Comparison of ENCODE assay signal across 2 cellular contexts in genomic region chrX:119605739-119606507, GRCh38.
TF ChIP-seq lines count a peak whose summit lies in the region.

TSS of gene NKRF (minus strand) at chrX:119606424.

TF ChIP-seq in A549, 52 proteins besides CTCF, POLR2A, EP300 and RAD21 (continued from another document):
- TF ChIP-seq SREBF2 (IDR thresholded peaks at IDR 0.05) (no peak), NPAS2 (CRISPR knock-in tag; IDR thresholded peaks at IDR 0.05; ENCODE audit: borderline replicate concordance) (no peak), MYC (IDR thresholded peaks at IDR 0.05; ENCODE audit: borderline replicate concordance, low read length) (peak; percentile 73; the same call in 1 of the 2 replicates), CHD2 (IDR thresholded peaks at IDR 0.05; ENCODE audit: low read length, partially characterized antibody) (peak; percentile 94), BCL3 (IDR thresholded peaks at IDR 0.05) (0 out of 3 replicates have a peak, but pooled peaks have one; percentile 51), JUN (IDR thresholded peaks at IDR 0.05) (peak; percentile 62 to 87; a peak in 4 of 5 replicates), RCOR1 (IDR thresholded peaks at IDR 0.05; ENCODE audit: low read depth, low read length) (no peak), CBX8 (IDR thresholded peaks at IDR 0.05) (no peak), ATOH8 (CRISPR knock-in tag; IDR thresholded peaks at IDR 0.05; ENCODE audit: low read depth) (no peak), HEYL (CRISPR knock-in tag; IDR thresholded peaks at IDR 0.05) (no peak), RNF2 (IDR thresholded peaks at IDR 0.05; ENCODE audit: borderline replicate concordance, low read depth) (no peak), KDM1A (IDR thresholded peaks at IDR 0.05; ENCODE audit: low read depth) (no peak), JUNB (IDR thresholded peaks at IDR 0.05) (no peak), POLR2AphosphoS2 (conservative IDR thresholded peaks at IDR 0.05; ENCODE audit: low read length) (no peak), KDM5A (IDR thresholded peaks at IDR 0.05) (no peak), TP53 (CRISPR knock-in tag; IDR thresholded peaks at IDR 0.05) (no peak), PHF8 (IDR thresholded peaks at IDR 0.05; ENCODE audit: borderline replicate concordance, low read depth) (peak; percentile 79; the same call in 1 of the 2 replicates), HOXB5 (CRISPR knock-in tag; IDR thresholded peaks at IDR 0.05) (no peak), FOXS1 (CRISPR knock-in tag; IDR thresholded peaks at IDR 0.05) (no peak), ZNF302 (CRISPR knock-in tag; IDR thresholded peaks at IDR 0.05) (no peak), NR3C1 (IDR thresholded peaks at IDR 0.05) (no peak), RARB (CRISPR knock-in tag; IDR thresholded peaks at IDR 0.05) (no peak), FOSL2 (IDR thresholded peaks at IDR 0.05) (no peak), FOSL2 (CRISPR knock-in tag; IDR thresholded peaks at IDR 0.05) (no peak), FOSB (CRISPR knock-in tag; IDR thresholded peaks at IDR 0.05) (no peak), REST (IDR thresholded peaks at IDR 0.05) (peak; percentile 92)
- TF ChIP-seq, protein P1, sequence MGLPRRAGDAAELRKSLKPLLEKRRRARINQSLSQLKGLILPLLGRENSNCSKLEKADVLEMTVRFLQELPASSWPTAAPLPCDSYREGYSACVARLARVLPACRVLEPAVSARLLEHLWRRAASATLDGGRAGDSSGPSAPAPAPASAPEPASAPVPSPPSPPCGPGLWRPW (IDR thresholded peaks at IDR 0.05), result no peak
- TF ChIP-seq, protein P2, sequence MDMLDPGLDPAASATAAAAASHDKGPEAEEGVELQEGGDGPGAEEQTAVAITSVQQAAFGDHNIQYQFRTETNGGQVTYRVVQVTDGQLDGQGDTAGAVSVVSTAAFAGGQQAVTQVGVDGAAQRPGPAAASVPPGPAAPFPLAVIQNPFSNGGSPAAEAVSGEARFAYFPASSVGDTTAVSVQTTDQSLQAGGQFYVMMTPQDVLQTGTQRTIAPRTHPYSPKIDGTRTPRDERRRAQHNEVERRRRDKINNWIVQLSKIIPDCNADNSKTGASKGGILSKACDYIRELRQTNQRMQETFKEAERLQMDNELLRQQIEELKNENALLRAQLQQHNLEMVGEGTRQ (IDR thresholded peaks at IDR 0.05), result no peak
- TF ChIP-seq, protein P3, sequence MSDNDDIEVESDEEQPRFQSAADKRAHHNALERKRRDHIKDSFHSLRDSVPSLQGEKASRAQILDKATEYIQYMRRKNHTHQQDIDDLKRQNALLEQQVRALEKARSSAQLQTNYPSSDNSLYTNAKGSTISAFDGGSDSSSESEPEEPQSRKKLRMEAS (IDR thresholded peaks at IDR 0.05), result peak; percentile 88

TF ChIP-seq in HepG2, 621 proteins besides CTCF, POLR2A, EP300 and RAD21 (continued from another document and continues in another):
- TF ChIP-seq, protein P4, sequence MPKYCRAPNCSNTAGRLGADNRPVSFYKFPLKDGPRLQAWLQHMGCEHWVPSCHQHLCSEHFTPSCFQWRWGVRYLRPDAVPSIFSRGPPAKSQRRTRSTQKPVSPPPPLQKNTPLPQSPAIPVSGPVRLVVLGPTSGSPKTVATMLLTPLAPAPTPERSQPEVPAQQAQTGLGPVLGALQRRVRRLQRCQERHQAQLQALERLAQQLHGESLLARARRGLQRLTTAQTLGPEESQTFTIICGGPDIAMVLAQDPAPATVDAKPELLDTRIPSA (CRISPR knock-in tag; IDR thresholded peaks at IDR 0.05; ENCODE audit: borderline replicate concordance), result 0 out of 2 replicates have a peak, but pooled peaks have one; percentile 49
- TF ChIP-seq ASH2L (IDR thresholded peaks at IDR 0.05; ENCODE audit: insufficient read length, low read depth, low read length) (peak; percentile 43), NFYC (CRISPR knock-in tag; IDR thresholded peaks at IDR 0.05) (no peak), AGO2 (optimal IDR thresholded peaks at IDR 0.05; ENCODE audit: low read depth, low read length) (peak; percentile 42), ZNF768 (CRISPR knock-in tag; IDR thresholded peaks at IDR 0.05) (peak; percentile 46; the same call in 1 of the 2 replicates), ZNF136 (CRISPR knock-in tag; IDR thresholded peaks at IDR 0.05; ENCODE audit: low read depth) (no peak), ESRRA (CRISPR knock-in tag; IDR thresholded peaks at IDR 0.05; ENCODE audit: low read depth) (no peak), ZNF746 (CRISPR knock-in tag; IDR thresholded peaks at IDR 0.05) (no peak), ZNF441 (CRISPR knock-in tag; IDR thresholded peaks at IDR 0.05; ENCODE audit: borderline replicate concordance) (no peak), HOXD1 (CRISPR knock-in tag; IDR thresholded peaks at IDR 0.05) (no peak), GATAD1 (CRISPR knock-in tag; IDR thresholded peaks at IDR 0.05) (peak; percentile 63; the same call in 1 of the 2 replicates), ZFP90 (CRISPR knock-in tag; IDR thresholded peaks at IDR 0.05; ENCODE audit: borderline replicate concordance) (no peak), ZNF296 (CRISPR knock-in tag; conservative IDR thresholded peaks at IDR 0.05) (no peak), ZNF431 (CRISPR knock-in tag; IDR thresholded peaks at IDR 0.05; ENCODE audit: borderline replicate concordance, low read depth) (no peak), ZNF614 (CRISPR knock-in tag; IDR thresholded peaks at IDR 0.05; ENCODE audit: borderline replicate concordance) (no peak), GABPA (IDR thresholded peaks at IDR 0.05; ENCODE audit: low read depth, low read length) (no peak), GABPA (CRISPR knock-in tag; IDR thresholded peaks at IDR 0.05; ENCODE audit: low read depth) (peak; percentile 35; the same call in 1 of the 2 replicates), GPN1 (CRISPR knock-in tag; IDR thresholded peaks at IDR 0.05; ENCODE audit: borderline replicate concordance) (no peak), ZNF34 (CRISPR knock-in tag; IDR thresholded peaks at IDR 0.05; ENCODE audit: borderline replicate concordance) (no peak), ZNF639 (CRISPR knock-in tag; conservative IDR thresholded peaks at IDR 0.05) (no peak), POLR2G (IDR thresholded peaks at IDR 0.05; ENCODE audit: low read depth, low read length) (peak; percentile 84), HNRNPUL1 (IDR thresholded peaks at IDR 0.05; ENCODE audit: low read depth, low read length) (no peak), CHD2 (IDR thresholded peaks at IDR 0.05; ENCODE audit: low read depth, low read length) (peak; percentile 95), ZNF12 (CRISPR knock-in tag; IDR thresholded peaks at IDR 0.05) (no peak), PCBP2 (optimal IDR thresholded peaks at IDR 0.05; ENCODE audit: low read depth, low read length, poor library complexity, severe bottlenecking) (no peak), MYNN (CRISPR knock-in tag; IDR thresholded peaks at IDR 0.05; ENCODE audit: low read depth) (no peak), PLSCR1 (CRISPR knock-in tag; IDR thresholded peaks at IDR 0.05; ENCODE audit: borderline replicate concordance) (no peak), ZNF10 (CRISPR knock-in tag; IDR thresholded peaks at IDR 0.05; ENCODE audit: borderline replicate concordance, low read depth) (no peak), THAP11 (CRISPR knock-in tag; IDR thresholded peaks at IDR 0.05) (peak; percentile 62; the same call in 1 of the 2 replicates), KDM6A (CRISPR knock-in tag; IDR thresholded peaks at IDR 0.05; ENCODE audit: low read depth) (no peak), MXI1 (IDR thresholded peaks at IDR 0.05; ENCODE audit: borderline replicate concordance, low read depth, low read length) (peak; percentile 42; the same call in 1 of the 3 replicates), KDM1A (CRISPR knock-in tag; IDR thresholded peaks at IDR 0.05) (no peak), TCF7 (IDR thresholded peaks at IDR 0.05; ENCODE audit: low read depth) (no peak), TOPORS (CRISPR knock-in tag; IDR thresholded peaks at IDR 0.05) (no peak), ZFP36L1 (CRISPR knock-in tag; IDR thresholded peaks at IDR 0.05) (no peak), CREB1 (IDR thresholded peaks at IDR 0.05) (peak; percentile 71; the same call in 1 of the 2 replicates), CREB1 (CRISPR knock-in tag; IDR thresholded peaks at IDR 0.05) (no peak), NRL (CRISPR knock-in tag; IDR thresholded peaks at IDR 0.05; ENCODE audit: borderline replicate concordance) (no peak), MYC (CRISPR knock-in tag; IDR thresholded peaks at IDR 0.05; ENCODE audit: borderline replicate concordance) (peak; percentile 48; the same call in 1 of the 2 replicates)
- TF ChIP-seq, protein P5, sequence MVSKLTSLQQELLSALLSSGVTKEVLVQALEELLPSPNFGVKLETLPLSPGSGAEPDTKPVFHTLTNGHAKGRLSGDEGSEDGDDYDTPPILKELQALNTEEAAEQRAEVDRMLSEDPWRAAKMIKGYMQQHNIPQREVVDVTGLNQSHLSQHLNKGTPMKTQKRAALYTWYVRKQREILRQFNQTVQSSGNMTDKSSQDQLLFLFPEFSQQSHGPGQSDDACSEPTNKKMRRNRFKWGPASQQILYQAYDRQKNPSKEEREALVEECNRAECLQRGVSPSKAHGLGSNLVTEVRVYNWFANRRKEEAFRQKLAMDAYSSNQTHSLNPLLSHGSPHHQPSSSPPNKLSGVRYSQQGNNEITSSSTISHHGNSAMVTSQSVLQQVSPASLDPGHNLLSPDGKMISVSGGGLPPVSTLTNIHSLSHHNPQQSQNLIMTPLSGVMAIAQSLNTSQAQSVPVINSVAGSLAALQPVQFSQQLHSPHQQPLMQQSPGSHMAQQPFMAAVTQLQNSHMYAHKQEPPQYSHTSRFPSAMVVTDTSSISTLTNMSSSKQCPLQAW (CRISPR knock-in tag; IDR thresholded peaks at IDR 0.05), result peak; percentile 24; the same call in 1 of the 2 replicates
- TF ChIP-seq, protein P6, sequence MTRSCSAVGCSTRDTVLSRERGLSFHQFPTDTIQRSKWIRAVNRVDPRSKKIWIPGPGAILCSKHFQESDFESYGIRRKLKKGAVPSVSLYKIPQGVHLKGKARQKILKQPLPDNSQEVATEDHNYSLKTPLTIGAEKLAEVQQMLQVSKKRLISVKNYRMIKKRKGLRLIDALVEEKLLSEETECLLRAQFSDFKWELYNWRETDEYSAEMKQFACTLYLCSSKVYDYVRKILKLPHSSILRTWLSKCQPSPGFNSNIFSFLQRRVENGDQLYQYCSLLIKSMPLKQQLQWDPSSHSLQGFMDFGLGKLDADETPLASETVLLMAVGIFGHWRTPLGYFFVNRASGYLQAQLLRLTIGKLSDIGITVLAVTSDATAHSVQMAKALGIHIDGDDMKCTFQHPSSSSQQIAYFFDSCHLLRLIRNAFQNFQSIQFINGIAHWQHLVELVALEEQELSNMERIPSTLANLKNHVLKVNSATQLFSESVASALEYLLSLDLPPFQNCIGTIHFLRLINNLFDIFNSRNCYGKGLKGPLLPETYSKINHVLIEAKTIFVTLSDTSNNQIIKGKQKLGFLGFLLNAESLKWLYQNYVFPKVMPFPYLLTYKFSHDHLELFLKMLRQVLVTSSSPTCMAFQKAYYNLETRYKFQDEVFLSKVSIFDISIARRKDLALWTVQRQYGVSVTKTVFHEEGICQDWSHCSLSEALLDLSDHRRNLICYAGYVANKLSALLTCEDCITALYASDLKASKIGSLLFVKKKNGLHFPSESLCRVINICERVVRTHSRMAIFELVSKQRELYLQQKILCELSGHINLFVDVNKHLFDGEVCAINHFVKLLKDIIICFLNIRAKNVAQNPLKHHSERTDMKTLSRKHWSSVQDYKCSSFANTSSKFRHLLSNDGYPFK (CRISPR knock-in tag; IDR thresholded peaks at IDR 0.05; ENCODE audit: borderline replicate concordance), result no peak
- TF ChIP-seq, protein P7, sequence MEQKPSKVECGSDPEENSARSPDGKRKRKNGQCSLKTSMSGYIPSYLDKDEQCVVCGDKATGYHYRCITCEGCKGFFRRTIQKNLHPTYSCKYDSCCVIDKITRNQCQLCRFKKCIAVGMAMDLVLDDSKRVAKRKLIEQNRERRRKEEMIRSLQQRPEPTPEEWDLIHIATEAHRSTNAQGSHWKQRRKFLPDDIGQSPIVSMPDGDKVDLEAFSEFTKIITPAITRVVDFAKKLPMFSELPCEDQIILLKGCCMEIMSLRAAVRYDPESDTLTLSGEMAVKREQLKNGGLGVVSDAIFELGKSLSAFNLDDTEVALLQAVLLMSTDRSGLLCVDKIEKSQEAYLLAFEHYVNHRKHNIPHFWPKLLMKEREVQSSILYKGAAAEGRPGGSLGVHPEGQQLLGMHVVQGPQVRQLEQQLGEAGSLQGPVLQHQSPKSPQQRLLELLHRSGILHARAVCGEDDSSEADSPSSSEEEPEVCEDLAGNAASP (CRISPR knock-in tag; IDR thresholded peaks at IDR 0.05; ENCODE audit: borderline replicate concordance), result no peak
- TF ChIP-seq, protein P8, sequence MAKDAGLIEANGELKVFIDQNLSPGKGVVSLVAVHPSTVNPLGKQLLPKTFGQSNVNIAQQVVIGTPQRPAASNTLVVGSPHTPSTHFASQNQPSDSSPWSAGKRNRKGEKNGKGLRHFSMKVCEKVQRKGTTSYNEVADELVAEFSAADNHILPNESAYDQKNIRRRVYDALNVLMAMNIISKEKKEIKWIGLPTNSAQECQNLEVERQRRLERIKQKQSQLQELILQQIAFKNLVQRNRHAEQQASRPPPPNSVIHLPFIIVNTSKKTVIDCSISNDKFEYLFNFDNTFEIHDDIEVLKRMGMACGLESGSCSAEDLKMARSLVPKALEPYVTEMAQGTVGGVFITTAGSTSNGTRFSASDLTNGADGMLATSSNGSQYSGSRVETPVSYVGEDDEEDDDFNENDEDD (CRISPR knock-in tag; IDR thresholded peaks at IDR 0.05; ENCODE audit: borderline replicate concordance), result no peak; the same call in 1 of the 2 replicates
